Comparison of ENCODE assay signal across 1 cellular context in the genomic region with DNA sequence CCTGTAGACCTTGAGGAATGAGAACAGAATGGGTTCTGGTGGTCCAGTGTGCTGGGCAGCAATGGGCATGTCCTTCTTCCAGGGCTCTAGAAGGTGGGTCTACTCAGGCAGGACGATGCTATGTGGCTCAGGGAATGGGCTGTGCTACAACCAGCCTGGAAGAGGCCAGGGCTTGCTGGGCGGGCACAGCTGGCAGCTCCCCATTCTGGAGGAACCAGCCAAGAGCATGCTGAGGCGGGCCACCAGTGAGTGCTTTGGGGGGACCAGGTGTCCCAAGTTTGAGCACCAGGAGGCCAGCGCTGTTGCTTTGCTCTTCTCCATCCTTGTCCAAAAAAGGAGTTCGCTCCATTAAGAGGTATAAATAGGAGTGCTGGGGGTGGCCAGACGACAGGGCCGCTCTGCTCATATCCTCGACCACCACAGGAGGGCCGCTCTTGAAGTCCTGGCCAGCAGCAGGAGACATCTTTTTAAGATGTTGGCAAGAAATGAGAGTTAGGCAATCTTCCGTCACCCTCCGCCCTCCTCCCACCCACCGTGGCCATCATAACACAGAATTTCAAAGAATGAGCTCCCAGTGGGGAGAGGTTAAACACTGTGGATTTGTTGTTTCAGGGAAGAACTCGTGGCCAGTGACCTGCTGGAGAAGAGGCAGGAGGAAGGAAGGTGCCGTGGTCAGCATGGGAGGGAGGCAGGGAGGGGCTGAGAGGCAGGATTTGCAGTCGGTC.
TF ChIP-seq lines count a peak whose summit lies in the region.

No MANE protein-coding gene starts in this region.

TF ChIP-seq in H1, 55 proteins besides CTCF, POLR2A, EP300 and RAD21:
- no peak for TF ChIP-seq GTF2F1 (IDR thresholded peaks at IDR 0.05; ENCODE audit: borderline replicate concordance, low read depth, low read length)
- TF ChIP-seq NRF1 (IDR thresholded peaks at IDR 0.05; ENCODE audit: low read depth, low read length) = no peak
- TF ChIP-seq CEBPB (IDR thresholded peaks at IDR 0.05; ENCODE audit: low read depth, low read length) = no peak
- no peak for TF ChIP-seq CBX8 (IDR thresholded peaks at IDR 0.05; ENCODE audit: borderline replicate concordance, low read depth, low read length)
- no peak for TF ChIP-seq RBBP5 (IDR thresholded peaks at IDR 0.05; ENCODE audit: borderline replicate concordance, low read depth, low read length)
- no peak for TF ChIP-seq CBX5 (IDR thresholded peaks at IDR 0.05; ENCODE audit: low read depth, low read length)
- TF ChIP-seq, protein P1, sequence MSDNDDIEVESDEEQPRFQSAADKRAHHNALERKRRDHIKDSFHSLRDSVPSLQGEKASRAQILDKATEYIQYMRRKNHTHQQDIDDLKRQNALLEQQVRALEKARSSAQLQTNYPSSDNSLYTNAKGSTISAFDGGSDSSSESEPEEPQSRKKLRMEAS (IDR thresholded peaks at IDR 0.05) = no peak
- no peak for TF ChIP-seq SP4 (IDR thresholded peaks at IDR 0.05; ENCODE audit: low read length)
- TF ChIP-seq BCL11A (IDR thresholded peaks at IDR 0.05; ENCODE audit: low read depth in 2 of 2, low read length in 2 of 2) = no peak
